In genomic region chr7:105723582-105723981, GRCh38 we compare ENCODE assay signal across 9 cellular contexts.
DNase-seq lines count a peak whose midpoint lies in the region.
"Had no signal": no experiment of that assay in that cellular context is flagged by ENCODE, and none has a peak within 500 bp of the region (broad histone marks: within the 10 kb centered on the region; RNA-seq: fewer than 3 reads in every experiment).

No MANE protein-coding gene starts in this region.

- DNase-seq in NCI-H1694 (lab: John Stamatoyannopoulos, UW) = peak; percentile 86
- DNase-seq in NCI-H524 (lab: John Stamatoyannopoulos, UW) = peak; percentile 91 to 96
- DNase-seq in foreskin melanocyte = peak; percentile 14
- DNase-seq in retina = peak; percentile 74
- DNase-seq in RPMI8226 = no peak
- no peak for DNase-seq in NCI-H2196 treated with DMSO at 0.1 percent for 48 hours (lab: John Stamatoyannopoulos, UW; ENCODE audit: unreplicated experiment)
- DNase-seq in iPS-NIHi7 (ENCODE audit: extremely low spot score) = no peak
- DNase-seq: activated CD4-positive, alpha-beta T cell treated with anti-CD3 and anti-CD28 coated beads, Interleukin-2, amount 50 U/mL, for 1 hour; CD4-positive, alpha-beta T cell had no signal

Comparison
In these comparisons a context has a peak if more than half of its experiments do, and no peak if none do; other contexts are left out.
1. DNase-seq: peak in NCI-H1694 (single experiment), NCI-H524 (2 of 2), foreskin melanocyte (single experiment) and retina (single experiment); none in RPMI8226 (single experiment), NCI-H2196 treated with DMSO at 0.1 percent for 48 hours (single experiment) and iPS-NIHi7 (single experiment).